ENCODE assay signal across 8 cellular contexts in the genomic region with DNA sequence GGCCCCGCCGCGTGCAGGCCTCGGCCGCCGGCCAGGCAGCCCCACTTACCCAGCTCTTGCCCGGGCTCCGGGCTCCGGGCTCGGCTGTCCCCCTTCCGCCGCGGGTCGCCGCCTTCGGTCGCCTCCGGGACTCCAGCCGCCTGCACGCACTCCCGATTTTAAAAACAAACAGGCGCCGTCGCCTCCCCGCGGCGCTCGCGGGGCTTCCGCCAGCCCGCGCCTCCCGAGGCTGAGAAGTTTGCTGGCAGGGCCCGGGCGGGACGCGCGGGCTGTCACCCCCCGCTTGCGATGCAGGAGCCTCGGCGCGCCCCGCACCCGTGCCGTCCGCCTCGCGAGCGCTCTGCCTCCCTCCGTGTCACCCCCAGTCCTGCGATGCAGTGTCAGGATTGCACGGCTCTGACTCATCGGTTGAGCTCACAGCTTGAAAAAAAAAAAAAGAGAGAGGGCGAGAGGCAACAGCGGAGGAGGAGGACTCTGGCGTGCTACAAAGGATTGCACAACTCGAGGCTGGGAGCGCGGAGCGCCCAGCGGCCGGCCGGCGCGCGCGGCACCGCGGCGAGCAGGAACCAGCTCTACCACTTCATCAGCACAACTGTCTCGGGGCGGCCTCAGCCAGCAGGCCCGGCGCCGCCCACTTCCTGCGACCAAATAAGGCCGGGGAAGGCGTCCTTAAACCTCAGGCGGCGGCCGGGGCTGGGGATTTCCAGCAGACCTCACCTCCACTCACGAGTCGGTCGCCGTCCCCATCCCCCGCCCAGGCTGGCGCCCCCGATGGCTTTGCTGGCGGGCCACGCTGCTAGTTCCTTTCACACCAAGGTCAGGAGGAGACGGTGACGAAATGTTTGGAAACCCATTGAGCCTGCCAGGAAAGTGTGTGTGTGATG. TPM values are rescaled to one million over a fixed set of nuclear protein-coding genes. Genes with fewer than 3 reads are reported as not detected.
DNase-seq lines count a peak whose midpoint lies in the region; ATAC-seq and TF ChIP-seq lines count a peak whose summit lies in the region.

No MANE protein-coding gene starts in this region.

- peak; percentile 77 for TF ChIP-seq POLR2A in NB4 (IDR thresholded peaks at IDR 0.05; ENCODE audit: extremely low read depth, insufficient read length)
- peak; percentile 97 for TF ChIP-seq POLR2A in gastroesophageal sphincter (IDR thresholded peaks at IDR 0.05)

- peak overlapping the region; percentile 87 for H3K4me3 Mint-ChIP-seq in activated naive CD4-positive, alpha-beta T cell treated with anti-CD3 and anti-CD28 coated beads, Interleukin-2, amount 10 ng/mL, durations not matched to agents 7 days and 5 days

- CTCF ChIA-PET in activated naive CD4-positive, alpha-beta T cell treated with anti-CD3 and anti-CD28 coated beads, Interleukin-2, amount 10 ng/mL, durations not matched to agents 7 days and 5 days (lab: Charles Lee): interaction anchor here (0.6 to 8.2 kb wide), 15 partner anchors 8 to 67 kb away, joined by 3 to 136 read pairs (median 6); no protein-coding TSS in a partner anchor

- H3K4me3 ChIP-seq in NB4 (ENCODE audit: low read depth, low read length): peak overlapping the region; percentile 80
- H3K4me3 ChIP-seq in gastroesophageal sphincter: peak overlapping the region; percentile 77 to 96

- H3K9me3 ChIP-seq in gastroesophageal sphincter: no peaks in the 10 kb centered on the region

- peak overlapping the region; percentile 97 to 100 (median 98) for H3K27ac ChIP-seq in gastroesophageal sphincter

- peaks cover 25% of the 10 kb centered on the region for H3K36me3 Mint-ChIP-seq in activated naive CD4-positive, alpha-beta T cell treated with anti-CD3 and anti-CD28 coated beads, Interleukin-2, amount 10 ng/mL, durations not matched to agents 7 days and 5 days

- no peaks in the 10 kb centered on the region for H3K27me3 ChIP-seq in gastroesophageal sphincter

- TF ChIP-seq EP300 in gastroesophageal sphincter (IDR thresholded peaks at IDR 0.05): no peak

- in situ Hi-C loops in SK-MEL-5 (cut with HindIII; ENCODE audit: low pct_unique_long_range_greater_than_20kb, low sequenced_read_pairs): no loop called here

- peaks cover 77% of the 10 kb centered on the region for H3K4me1 Mint-ChIP-seq in activated naive CD4-positive, alpha-beta T cell treated with anti-CD3 and anti-CD28 coated beads, Interleukin-2, amount 10 ng/mL, durations not matched to agents 7 days and 5 days

- H3K36me3 ChIP-seq in gastroesophageal sphincter: no peaks in the 10 kb centered on the region

- peak; percentile 94 for DNase-seq in GM10266 (ENCODE audit: extremely low spot score)
- DNase-seq in NB4 (ENCODE audit: low read depth): peak; percentile 99
- peak; percentile 88 for DNase-seq in SK-MEL-5 (ENCODE audit: low read depth, low spot score)
- DNase-seq in activated naive CD4-positive, alpha-beta T cell treated with anti-CD3 and anti-CD28 coated beads, Interleukin-2, amount 10 ng/mL, durations not matched to agents 7 days and 5 days: peak; percentile 97
- peak in 55 of 56 donors; percentile 46 to 94 (median 84) for DNase-seq in nucleus accumbens (lab: John Stamatoyannopoulos, UW)
- peak; percentile 89 for DNase-seq in superior temporal gyrus (ENCODE audit: extremely low spot score)

- H3K4me1 ChIP-seq in gastroesophageal sphincter: peaks cover 33 to 89% (median 69%) of the 10 kb centered on the region in 3 donors

- peak overlapping the region; percentile 97 for H3K27ac Mint-ChIP-seq in activated naive CD4-positive, alpha-beta T cell treated with anti-CD3 and anti-CD28 coated beads, Interleukin-2, amount 10 ng/mL, durations not matched to agents 7 days and 5 days

- no peaks in the 10 kb centered on the region for H3K27me3 Mint-ChIP-seq in activated naive CD4-positive, alpha-beta T cell treated with anti-CD3 and anti-CD28 coated beads, Interleukin-2, amount 10 ng/mL, durations not matched to agents 7 days and 5 days

- H3K9me3 Mint-ChIP-seq in activated naive CD4-positive, alpha-beta T cell treated with anti-CD3 and anti-CD28 coated beads, Interleukin-2, amount 10 ng/mL, durations not matched to agents 7 days and 5 days: no peaks in the 10 kb centered on the region

- TF ChIP-seq CTCF in GM10266 (IDR thresholded peaks at IDR 0.05; ENCODE audit: control insufficient read depth, insufficient read depth, low read depth, missing control alignments) (no peak), NB4 (IDR thresholded peaks at IDR 0.05; ENCODE audit: low read depth, low read length) (no peak), gastroesophageal sphincter (IDR thresholded peaks at IDR 0.05) (peak in 2 of 4 experiments; percentile 57 to 59)

- ATAC-seq in HG02571 (IDR thresholded peaks at IDR 0.05; ENCODE audit: unreplicated experiment) (peak; percentile 42), gastroesophageal sphincter (peak; percentile 90)

- 0% methylated on average over 2 to 31 of the region's 93 CpGs for WGBS in gastroesophageal sphincter (ENCODE audit: low coverage in 1 of 2), 2 donors

RNA-seq across cellular contexts. Expression of a gene that starts 45.8 kb away (rescaled TPM):
- 5.2 and 5.3 TPM in 2 replicates for total RNA-seq in SK-MEL-5 (2014; rRNA removed; shearing (Covaris generic))
- 29.0 and 34.6 TPM in 2 replicates for polyA plus RNA-seq in SK-MEL-5 (2015; cell fraction: cytosol; rRNA removed)
- polyA plus RNA-seq in SK-MEL-5 (2015; cell fraction: nucleus; rRNA removed): 17.0 and 23.4 TPM in 2 replicates
- total RNA-seq in gastroesophageal sphincter: 10 to 100 TPM; 41.7 to 95.2 (median 47.6) TPM

Comparison
In these comparisons a context has a peak if more than half of its experiments do, and no peak if none do; other contexts are left out.
1. Peak in every context shown above with its lines: DNase-seq, ATAC-seq, H3K4me3 ChIP-seq and H3K27ac ChIP-seq.